ENCODE assay signal across 7 cellular contexts in the genomic region with DNA sequence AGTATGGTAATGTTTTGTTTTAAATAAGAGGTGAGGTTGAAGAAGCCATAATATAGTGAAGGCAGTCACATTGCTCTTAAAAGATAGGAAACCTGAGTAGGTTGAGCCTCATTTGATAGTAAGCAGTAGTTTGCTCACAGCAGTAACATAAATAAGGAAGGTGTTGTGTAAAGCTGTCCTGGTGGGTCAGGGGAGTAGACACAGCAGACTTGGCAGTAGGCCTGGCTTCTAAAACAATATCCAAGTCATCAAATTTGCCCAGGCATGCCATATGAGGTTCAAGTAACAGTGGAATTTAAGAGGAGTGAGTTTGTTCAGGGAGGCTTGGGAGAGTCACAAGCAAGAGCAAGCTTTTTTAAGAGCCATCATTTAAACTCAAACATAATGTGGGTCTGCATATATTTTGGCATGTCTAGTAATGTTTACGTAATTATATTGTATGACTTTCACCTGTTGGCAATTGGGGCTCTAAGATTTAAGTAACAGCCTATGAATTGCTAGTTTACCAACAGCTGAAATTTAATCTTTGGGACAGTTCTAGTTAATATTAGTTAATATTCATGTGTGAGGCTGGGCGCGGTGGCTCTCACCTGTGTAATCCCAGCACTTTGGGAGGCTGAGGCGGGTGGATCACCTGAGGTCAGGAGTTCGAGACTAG. TPM values are rescaled to one million over a fixed set of nuclear protein-coding genes. Genes with fewer than 3 reads are reported as not detected.
A peak's percentile ranks its signal among the peaks of the same experiment; 100 is the strongest.
DNase-seq lines count a peak whose midpoint lies in the region; ATAC-seq, FAIRE-seq and TF ChIP-seq lines count a peak whose summit lies in the region.

No MANE protein-coding gene starts in this region.

- H3K4me3 Mint-ChIP-seq in GM23338, result no peak overlapping the region

- CTCF ChIA-PET in mammary epithelial cell (lab: Charles Lee; ENCODE audit: low non-redundant PET), result no interaction called here

- no peak overlapping the region for H2AFZ ChIP-seq in GM23338
- no peak overlapping the region for H2AFZ ChIP-seq in mammary epithelial cell (ENCODE audit: low read depth, low read length)

- no peaks in the 10 kb centered on the region for H3K9me3 ChIP-seq in mammary epithelial cell (replicated peaks; ENCODE audit: insufficient read depth, low read length)

- intact Hi-C loops in mammary epithelial cell (cut with micrococcal nuclease), result no loop called here
- intact Hi-C loops in posterior vena cava (cut with DNase I), result loop anchor here in 1 of 2 donors (5.0 kb wide), 1 partner anchor 141 kb away; no protein-coding TSS in a partner anchor
- intact Hi-C loops in lower leg skin (cut with DNase I; ENCODE audit: low total_unique reads), result no loop called here

- no peaks in the 10 kb centered on the region for H3K36me3 ChIP-seq in GM23338 (ENCODE audit: insufficient read depth)
- no peaks in the 10 kb centered on the region for H3K36me3 ChIP-seq in mammary epithelial cell (ENCODE audit: insufficient read depth, low read length)

- H3K9ac ChIP-seq in mammary epithelial cell (ENCODE audit: insufficient read depth, low read length), result no peak overlapping the region

- in situ Hi-C loops in mammary epithelial cell (cut with MboI; ENCODE audit: low sequenced_read_pairs in 2 of 2), result loop anchor here in 1 of 2 donors (25.0 kb wide), 1 partner anchor 246 kb away; no protein-coding TSS in a partner anchor

- BruUV-seq in mammary epithelial cell (replicated peaks; lab: Mats Ljungman, UMichigan), result TSS peak; percentile 17

- H3K27me3 ChIP-seq in GM23338 (ENCODE audit: insufficient read depth), result no peaks in the 10 kb centered on the region
- no peaks in the 10 kb centered on the region for H3K27me3 ChIP-seq in mammary epithelial cell (ENCODE audit: insufficient read depth, low read length)

- H3K4me1 Mint-ChIP-seq in GM23338, result peaks cover 43% of the 10 kb centered on the region

- no peaks in the 10 kb centered on the region for H3F3A ChIP-seq in GM23338 (replicated peaks; ENCODE audit: low read depth)

- TF ChIP-seq CTCF in GM23338 (conservative IDR thresholded peaks at IDR 0.05; ENCODE audit: low read depth in 2 of 2) (no peak), mammary epithelial cell (conservative IDR thresholded peaks at IDR 0.05 in 1 of 2, IDR thresholded peaks at IDR 0.05 in 1 of 2; ENCODE audit: extremely low read depth in 1 of 2, insufficient read depth in 1 of 2, low read depth in 1 of 2, low read length in 2 of 2) (no peak), lower leg skin (IDR thresholded peaks at IDR 0.05) (no peak)

- H3K4me3 ChIP-seq in GM23338 (no peak overlapping the region), mammary epithelial cell (replicated peaks in 1 of 3; ENCODE audit: insufficient read depth in 1 of 3, low read depth in 2 of 3, low read length in 3 of 3) (no peak overlapping the region), lower leg skin (ENCODE audit: low read depth, poor library complexity, severe bottlenecking) (no peak overlapping the region)

- DNase-seq in GM23338 (ENCODE audit: low spot score) (no peak), NCI-H2081 (lab: John Stamatoyannopoulos, UW) (peak; percentile 64 to 93), mammary epithelial cell (peak; percentile 94), posterior vena cava (ENCODE audit: low spot score) (peak; percentile 30), lower leg skin (ENCODE audit: low spot score in 2 of 2) (no peak), GM19239 (ENCODE audit: insufficient read length, low spot score) (no peak), T1000 (lab: John Stamatoyannopoulos, UW) (no peak)

- H3K9me2 ChIP-seq in GM23338 (ENCODE audit: insufficient read depth), result no peaks in the 10 kb centered on the region

- H3K4me2 ChIP-seq in GM23338 (no peak overlapping the region), mammary epithelial cell (ENCODE audit: insufficient read depth, low read depth, low read length) (peak overlapping the region; percentile 71)

- no peaks in the 10 kb centered on the region for H3K36me3 Mint-ChIP-seq in GM23338 (ENCODE audit: low read depth)

- FAIRE-seq in GM19239 (lab: Jason Lieb, UNC), result no peak

- dilution Hi-C loops in mammary epithelial cell (cut with HindIII; ENCODE audit: low sequenced_read_pairs), result loop anchor here (5.0 kb wide), 1 partner anchor 56 kb away; no protein-coding TSS in a partner anchor

- 0% methylated on average over 3 of the region's 5 CpGs for WGBS in mammary epithelial cell (ENCODE audit: low coverage, missing lambda C conversion rate)
- 63 to 73% methylated on average over 5 of the region's 5 CpGs for WGBS in lower leg skin, 2 donors

- peaks cover 48% of the 10 kb centered on the region for H4K20me1 ChIP-seq in GM23338 (replicated peaks; ENCODE audit: insufficient read depth)
- no peaks in the 10 kb centered on the region for H4K20me1 ChIP-seq in mammary epithelial cell (ENCODE audit: insufficient read depth, low read length)

- H3K27ac ChIP-seq in GM23338 (ENCODE audit: low read depth) (no peak overlapping the region), mammary epithelial cell (ENCODE audit: insufficient read depth, low read depth, low read length) (peak overlapping the region; percentile 68)

- H3K79me2 ChIP-seq in GM23338 (replicated peaks; ENCODE audit: insufficient read depth) (peaks cover 99% of the 10 kb centered on the region), mammary epithelial cell (ENCODE audit: insufficient read depth, low read length) (peaks cover 91% of the 10 kb centered on the region)

- H3K27ac Mint-ChIP-seq in GM23338, result peak overlapping the region; percentile 75

- no peak for TF ChIP-seq POLR2A in lower leg skin (IDR thresholded peaks at IDR 0.05)

- peaks cover 34% of the 10 kb centered on the region for H3K4me1 ChIP-seq in GM23338 (ENCODE audit: insufficient read depth)
- peaks cover 49% of the 10 kb centered on the region for H3K4me1 ChIP-seq in mammary epithelial cell (ENCODE audit: insufficient read depth, low read length)

- no peak for ATAC-seq in GM23338

- no peaks in the 10 kb centered on the region for H3K27me3 Mint-ChIP-seq in GM23338 (ENCODE audit: insufficient read depth, low read depth, poor library complexity)

- H3K9me3 Mint-ChIP-seq in GM23338, result no peaks in the 10 kb centered on the region

TF ChIP-seq in GM23338, 12 proteins besides CTCF, POLR2A, EP300 and RAD21 (continues in another document):
- TF ChIP-seq, protein P1, sequence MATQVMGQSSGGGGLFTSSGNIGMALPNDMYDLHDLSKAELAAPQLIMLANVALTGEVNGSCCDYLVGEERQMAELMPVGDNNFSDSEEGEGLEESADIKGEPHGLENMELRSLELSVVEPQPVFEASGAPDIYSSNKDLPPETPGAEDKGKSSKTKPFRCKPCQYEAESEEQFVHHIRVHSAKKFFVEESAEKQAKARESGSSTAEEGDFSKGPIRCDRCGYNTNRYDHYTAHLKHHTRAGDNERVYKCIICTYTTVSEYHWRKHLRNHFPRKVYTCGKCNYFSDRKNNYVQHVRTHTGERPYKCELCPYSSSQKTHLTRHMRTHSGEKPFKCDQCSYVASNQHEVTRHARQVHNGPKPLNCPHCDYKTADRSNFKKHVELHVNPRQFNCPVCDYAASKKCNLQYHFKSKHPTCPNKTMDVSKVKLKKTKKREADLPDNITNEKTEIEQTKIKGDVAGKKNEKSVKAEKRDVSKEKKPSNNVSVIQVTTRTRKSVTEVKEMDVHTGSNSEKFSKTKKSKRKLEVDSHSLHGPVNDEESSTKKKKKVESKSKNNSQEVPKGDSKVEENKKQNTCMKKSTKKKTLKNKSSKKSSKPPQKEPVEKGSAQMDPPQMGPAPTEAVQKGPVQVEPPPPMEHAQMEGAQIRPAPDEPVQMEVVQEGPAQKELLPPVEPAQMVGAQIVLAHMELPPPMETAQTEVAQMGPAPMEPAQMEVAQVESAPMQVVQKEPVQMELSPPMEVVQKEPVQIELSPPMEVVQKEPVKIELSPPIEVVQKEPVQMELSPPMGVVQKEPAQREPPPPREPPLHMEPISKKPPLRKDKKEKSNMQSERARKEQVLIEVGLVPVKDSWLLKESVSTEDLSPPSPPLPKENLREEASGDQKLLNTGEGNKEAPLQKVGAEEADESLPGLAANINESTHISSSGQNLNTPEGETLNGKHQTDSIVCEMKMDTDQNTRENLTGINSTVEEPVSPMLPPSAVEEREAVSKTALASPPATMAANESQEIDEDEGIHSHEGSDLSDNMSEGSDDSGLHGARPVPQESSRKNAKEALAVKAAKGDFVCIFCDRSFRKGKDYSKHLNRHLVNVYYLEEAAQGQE (IDR thresholded peaks at IDR 0.05; ENCODE audit: unreplicated experiment), result no peak
- TF ChIP-seq POLR2AphosphoS5 (IDR thresholded peaks at IDR 0.05; ENCODE audit: low read depth) (no peak), EZH2 (IDR thresholded peaks at IDR 0.05; ENCODE audit: low read depth, unreplicated experiment) (no peak)

RNA-seq across cellular contexts. Expression of gene NFATC3, which starts 6.6 kb away (rescaled TPM):
- total RNA-seq in GM23338 (2014; rRNA removed; shearing (Covaris generic)), result 34.5 and 40.9 TPM in 2 replicates
- polyA plus RNA-seq in GM23338 (2016; fragmentation: Nextera tagmentation; extraction: Ambion mirVana) (9.2 and 9.3 TPM in 2 replicates), mammary epithelial cell (9.9 TPM)
- total RNA-seq in mammary epithelial cell (10 to 100 TPM; 19.2 to 27.3 TPM), posterior vena cava (10 to 100 TPM; 28.0 to 30.8 TPM), lower leg skin (10 to 100 TPM; 28.2 to 49.2 (median 31.9) TPM)
- 46.6 TPM for polyA minus RNA-seq in mammary epithelial cell

Comparison
In these comparisons a context has a peak if more than half of its experiments do, and no peak if none do; other contexts are left out.
1. DNase-seq: peak in NCI-H2081 (2 of 2), mammary epithelial cell (single experiment) and posterior vena cava (single experiment); none in GM23338 (single experiment), lower leg skin (0 of 2), GM19239 (single experiment) and T1000 (single experiment).